Comparison of ENCODE assay signal across 8 cellular contexts in genomic region chr16:785563-786535, GRCh38. TPM values are rescaled to one million over a fixed set of nuclear protein-coding genes. Genes with fewer than 3 reads are reported as not detected.
DNase-seq lines count a peak whose midpoint lies in the region; ATAC-seq and TF ChIP-seq lines count a peak whose summit lies in the region.

No MANE protein-coding gene starts in this region.

- intact Hi-C loops in CD14-positive monocyte (cut with micrococcal nuclease) (loop anchor here (1.0 to 2.0 kb wide), 2 partner anchors 75 kb away; no protein-coding TSS in a partner anchor), breast epithelium (cut with DNase I; ENCODE audit: low total_unique reads) (loop anchor here (2.0 kb wide), 1 partner anchor 69 kb away; no protein-coding TSS in a partner anchor)

- H3K36me3 ChIP-seq in breast epithelium (no peaks in the 10 kb centered on the region), kidney epithelial cell (ENCODE audit: control insufficient read depth, insufficient read depth, low read length) (no peaks in the 10 kb centered on the region)

- H3K4me3 ChIP-seq in breast epithelium (no peak overlapping the region), kidney epithelial cell (ENCODE audit: low read depth, low read length) (no peak overlapping the region)

- no peak overlapping the region for H3K27ac ChIP-seq in breast epithelium

- TF ChIP-seq CTCF in CD14-positive monocyte (IDR thresholded peaks at IDR 0.05) (peak; percentile 92), breast epithelium (IDR thresholded peaks at IDR 0.05) (peak; percentile 44 to 78 (median 63)), kidney epithelial cell (IDR thresholded peaks at IDR 0.05; ENCODE audit: insufficient read depth, low read length, poor library complexity, severe bottlenecking) (peak; percentile 85)

- H3K9me3 ChIP-seq in breast epithelium = no peaks in the 10 kb centered on the region

- ATAC-seq in HG03432 (IDR thresholded peaks at IDR 0.05; ENCODE audit: unreplicated experiment) (no peak), GM18868 (IDR thresholded peaks at IDR 0.05; ENCODE audit: unreplicated experiment) (no peak)

- H3K9me3 Mint-ChIP-seq in CD14-positive monocyte = peaks cover 0 to under 1% (median 0%) of the 10 kb centered on the region in 7 donors

- TF ChIP-seq POLR2A in breast epithelium (IDR thresholded peaks at IDR 0.05) = no peak

- peak; percentile 65 for DNase-seq in CD14-positive monocyte (ENCODE audit: low spot score)
- peak; percentile 86 for DNase-seq in HuH-7.5 (ENCODE audit: low spot score)
- peak; percentile 42 for DNase-seq in activated CD4-positive, CD25-positive, alpha-beta regulatory T cell treated with anti-CD3 and anti-CD28 coated beads, Interleukin-2, amount 50 U/mL, for 16 hours (ENCODE audit: low read depth, low spot score)
- DNase-seq in breast epithelium (ENCODE audit: low spot score in 2 of 2) = peak; percentile 41 to 79
- no peak for DNase-seq in kidney epithelial cell (ENCODE audit: low read depth)
- DNase-seq in stimulated activated CD4-positive, alpha-beta T cell treated with anti-CD3 and anti-CD28 coated beads, Interleukin-4, amount 100 ng/mL, for 1 hour = peak; percentile 79

- H3K4me1 Mint-ChIP-seq in CD14-positive monocyte = peaks cover 15% of the 10 kb centered on the region

- peaks cover 5 to 11% of the 10 kb centered on the region in 2 donors for H3K4me1 ChIP-seq in breast epithelium

- H3K27ac Mint-ChIP-seq in CD14-positive monocyte = no peak overlapping the region

- H3K4me3 Mint-ChIP-seq in CD14-positive monocyte = no peak overlapping the region

- peaks cover 9 to 14% of the 10 kb centered on the region in 2 donors for H3K36me3 Mint-ChIP-seq in CD14-positive monocyte

- H3K27me3 ChIP-seq in breast epithelium (peaks cover 8 to 26% of the 10 kb centered on the region in 2 donors), kidney epithelial cell (ENCODE audit: control insufficient read depth, insufficient read depth, low read length) (peaks cover 20% of the 10 kb centered on the region)

- H3K27me3 Mint-ChIP-seq in CD14-positive monocyte (ENCODE audit: low read depth in 3 of 3) = peaks cover 0 to 4% (median 2%) of the 10 kb centered on the region in 3 donors

RNA-seq across cellular contexts. Expression of gene RPUSD1, which starts 2.3 kb away (rescaled TPM):
- polyA plus RNA-seq in CD14-positive monocyte = 10 to 100 TPM; 29.5 to 31.5 TPM
- 10 to 100 TPM; 13.1 to 18.4 (median 16.1) TPM for total RNA-seq in breast epithelium
- total RNA-seq in kidney epithelial cell = 42.0 and 51.7 TPM in 2 replicates

RNA-seq across cellular contexts. Expression of gene CHTF18, which starts 2.6 kb away (rescaled TPM):
- 1 to 10 TPM in 1 of 2 donors, under 1 TPM in 1; 0.57 to 2.2 TPM for polyA plus RNA-seq in CD14-positive monocyte
- total RNA-seq in breast epithelium (10 to 100 TPM; 12.6 to 15.5 (median 13.1) TPM), kidney epithelial cell (20.8 and 23.9 TPM in 2 replicates)

RNA-seq across cellular contexts. Expression of gene GNG13, which starts 14.7 kb away (rescaled TPM):
- polyA plus RNA-seq in CD14-positive monocyte = not detected
- not detected for total RNA-seq in breast epithelium
- total RNA-seq in kidney epithelial cell = not detected in 2 replicates

RNA-seq across cellular contexts. Expression of gene MSLN, which starts 25.3 kb away (rescaled TPM):
- under 1 TPM in 1 of 2 donors, not detected in 1; 0.29 TPM for polyA plus RNA-seq in CD14-positive monocyte
- total RNA-seq in breast epithelium (10 to 100 TPM in 1 of 3 donors, not detected in 2; 49.2 TPM), kidney epithelial cell (8.6 and 14.2 TPM in 2 replicates)

RNA-seq across cellular contexts. Expression of gene CIAO3, which starts 45.1 kb away (rescaled TPM):
- 10 to 100 TPM in 1 of 2 donors, 1 to 10 TPM in 1; 8.6 to 11.8 TPM for polyA plus RNA-seq in CD14-positive monocyte
- total RNA-seq in breast epithelium (10 to 100 TPM; 23.0 to 43.2 (median 41.6) TPM), kidney epithelial cell (34.5 and 40.3 TPM in 2 replicates)
